26 cellular contexts compared by ENCODE assay signal in genomic region chr3:133007601-133008000, GRCh38. TPM values are rescaled to one million over a fixed set of nuclear protein-coding genes. Genes with fewer than 3 reads are reported as not detected.
DNase-seq lines count a peak whose midpoint lies in the region; ATAC-seq, FAIRE-seq and TF ChIP-seq lines count a peak whose summit lies in the region.
"Had no signal": no experiment of that assay in that cellular context is flagged by ENCODE, and none has a peak within 500 bp of the region (broad histone marks: within the 10 kb centered on the region; RNA-seq: fewer than 3 reads in every experiment).

No MANE protein-coding gene starts in this region.

- BruUV-seq in HepG2 (replicated peaks; lab: Mats Ljungman, UMichigan) (no TSS peak), GM12878 (replicated peaks; lab: Mats Ljungman, UMichigan) (no TSS peak), endothelial cell of umbilical vein (replicated peaks; lab: Mats Ljungman, UMichigan) (no TSS peak)

- intact Hi-C loops in HepG2 (cut with micrococcal nuclease; ENCODE audit: unreplicated experiment) (no loop called here), right lobe of liver (cut with DNase I) (no loop called here), GM12878 (cut with micrococcal nuclease; ENCODE audit: unreplicated experiment) (no loop called here), endothelial cell of umbilical vein (cut with micrococcal nuclease) (no loop called here)

- H3K9ac ChIP-seq in HepG2 (ENCODE audit: insufficient read depth, low read depth, low read length): no peak overlapping the region
- H3K9ac ChIP-seq in GM12878 (ENCODE audit: control insufficient read depth, insufficient read depth, low read length): no peak overlapping the region
- H3K9ac ChIP-seq in endothelial cell of umbilical vein (replicated peaks; ENCODE audit: extremely low read depth, insufficient read depth, low read length): no peak overlapping the region
- H3K9ac ChIP-seq: BLaER1 treated with 17β-estradiol and CSF1 and Interleukin-3, amounts not matched to agents 10 nM and 100 nM had no signal

- WGBS in HepG2 (ENCODE audit: low lambda C conversion rate): 0% methylated on average over 2 of the region's 2 CpGs
- 54% methylated on average over 2 of the region's 2 CpGs for WGBS in right lobe of liver (ENCODE audit: insufficient coverage, low coverage, low lambda C conversion rate, missing lambda C conversion rate)
- 29% methylated on average over 2 of the region's 2 CpGs for WGBS in GM12878 (ENCODE audit: insufficient coverage, insufficient replicate concordance, low lambda C conversion rate, missing lambda C conversion rate)

- H4K20me1 ChIP-seq in HepG2 (ENCODE audit: insufficient read depth, low read length) (no peaks in the 10 kb centered on the region), GM12878 (ENCODE audit: control insufficient read depth, insufficient read depth) (no peaks in the 10 kb centered on the region), endothelial cell of umbilical vein (replicated peaks; ENCODE audit: control insufficient read depth, extremely low read depth, insufficient read depth, low read length) (no peaks in the 10 kb centered on the region)
- H4K20me1 ChIP-seq: BLaER1 treated with 17β-estradiol and CSF1 and Interleukin-3, amounts not matched to agents 10 nM and 100 nM had no signal

- no peak overlapping the region for H3K4me3 ChIP-seq in HepG2 (replicated peaks in 1 of 3; ENCODE audit: insufficient read depth in 1 of 3, low read depth in 2 of 3, low read length in 3 of 3)
- no peak overlapping the region for H3K4me3 ChIP-seq in right lobe of liver
- no peak overlapping the region for H3K4me3 ChIP-seq in GM12878
- H3K4me3 ChIP-seq in endothelial cell of umbilical vein (replicated peaks in 1 of 3; ENCODE audit: insufficient read depth in 1 of 3, low read depth in 1 of 3, low read length in 3 of 3): no peak overlapping the region
- H3K4me3 ChIP-seq: BLaER1 treated with 17β-estradiol and CSF1 and Interleukin-3, amounts not matched to agents 10 nM and 100 nM; GM23338 had no signal

- no peak for TF ChIP-seq POLR2A in HepG2 (IDR thresholded peaks at IDR 0.05; ENCODE audit: insufficient read depth in 1 of 2, low read depth in 2 of 2, low read length in 2 of 2)
- no peak for TF ChIP-seq POLR2A in right lobe of liver (IDR thresholded peaks at IDR 0.05)
- no peak for TF ChIP-seq POLR2A in GM12878 (IDR thresholded peaks at IDR 0.05; ENCODE audit: low read depth, low read length)
- no peak for TF ChIP-seq POLR2A in endothelial cell of umbilical vein (IDR thresholded peaks at IDR 0.05; ENCODE audit: low read depth, low read length)

- in situ Hi-C loops in HepG2 (cut with HindIII; ENCODE audit: extremely low pct_ligation_motif_present, low pct_unique_long_range_greater_than_20kb) (no loop called here), GM12878 (cut with MboI) (no loop called here)

- no peak for FAIRE-seq in HepG2 (lab: Jason Lieb, UNC)
- no peak for FAIRE-seq in GM12878 (lab: Jason Lieb, UNC)
- FAIRE-seq in endothelial cell of umbilical vein (lab: Jason Lieb, UNC): peak; percentile 57
- FAIRE-seq: A204.1 had no signal

- no peak overlapping the region for H3K4me2 ChIP-seq in HepG2 (ENCODE audit: low read depth, low read length)
- no peak overlapping the region for H3K4me2 ChIP-seq in GM12878 (ENCODE audit: control insufficient read depth, insufficient read depth)
- H3K4me2 ChIP-seq in endothelial cell of umbilical vein (ENCODE audit: insufficient read depth, low read length): no peak overlapping the region
- H3K4me2 ChIP-seq: BLaER1 treated with 17β-estradiol and CSF1 and Interleukin-3, amounts not matched to agents 10 nM and 100 nM; GM23338 had no signal

- CTCF ChIA-PET in HepG2 (lab: Yijun Ruan, JAX; ENCODE audit: low intra/inter-chr PET ratio, low total read pairs) (no interaction called here), GM12878 (lab: Yijun Ruan, JAX) (no interaction called here), endothelial cell of umbilical vein (lab: Charles Lee) (no interaction called here)

- H2AFZ ChIP-seq in HepG2 (ENCODE audit: low read length) (no peak overlapping the region), GM12878 (ENCODE audit: control insufficient read depth, low read depth, low read length) (no peak overlapping the region), endothelial cell of umbilical vein (ENCODE audit: low read depth, low read length) (no peak overlapping the region)
- H2AFZ ChIP-seq: GM23338 had no signal

- SMC1A ChIA-PET in GM12878 (lab: Charles Lee; ENCODE audit: uncharacterized antibody, unreplicated experiment): no interaction called here

- ATAC-seq in HepG2 (no peak), right lobe of liver (no peak), GM12878 (no peak), GM18517 (IDR thresholded peaks at IDR 0.05; ENCODE audit: unreplicated experiment) (no peak), HG03139 (IDR thresholded peaks at IDR 0.05; ENCODE audit: unreplicated experiment) (no peak), HG03108 (IDR thresholded peaks at IDR 0.05; ENCODE audit: unreplicated experiment) (no peak)
- ATAC-seq: GM23338 had no signal

- TF ChIP-seq EP300 in HepG2 (IDR thresholded peaks at IDR 0.05; ENCODE audit: low read depth in 2 of 2, low read length in 2 of 2): no peak
- no peak for TF ChIP-seq EP300 in HepG2 (CRISPR knock-in tag; IDR thresholded peaks at IDR 0.05; ENCODE audit: borderline replicate concordance)
- TF ChIP-seq EP300 in GM12878 (IDR thresholded peaks at IDR 0.05; ENCODE audit: borderline replicate concordance in 1 of 2, control insufficient read depth in 1 of 2, low read depth in 2 of 2, low read length in 2 of 2): no peak

- DNase-seq in HepG2 (ENCODE audit: low spot score): no peak
- DNase-seq in right lobe of liver: no peak
- DNase-seq in GM12878 (ENCODE audit: low read depth, low spot score): no peak
- DNase-seq in endothelial cell of umbilical vein (ENCODE audit: low read depth, low spot score): no peak
- DNase-seq in COLO668 (lab: John Stamatoyannopoulos, UW; ENCODE audit: unreplicated experiment): no peak
- DNase-seq: ACHN; AML-193; BE2C; Calu3; CD4-positive, alpha-beta T cell; CD8-positive, alpha-beta memory T cell; COR-L47; DMS53; DMS79 treated with DMSO at 0.1 percent for 48 hours; GF-D8; H7; HCEC 1CT had no signal

- H3K27me3 ChIP-seq in HepG2 (ENCODE audit: control insufficient read depth in 1 of 2, insufficient read depth in 2 of 2, low read length in 2 of 2) (no peaks in the 10 kb centered on the region), right lobe of liver (no peaks in the 10 kb centered on the region), GM12878 (replicated peaks in 1 of 2; ENCODE audit: control insufficient read depth in 2 of 2, insufficient read depth in 2 of 2, low read length in 1 of 2) (no peaks in the 10 kb centered on the region), endothelial cell of umbilical vein (ENCODE audit: control insufficient read depth in 2 of 2, insufficient read depth in 2 of 2, low read length in 2 of 2) (no peaks in the 10 kb centered on the region)
- H3K27me3 ChIP-seq: BE2C; BLaER1 treated with 17β-estradiol and CSF1 and Interleukin-3, amounts not matched to agents 10 nM and 100 nM had no signal

- H3K9me1 ChIP-seq in endothelial cell of umbilical vein (replicated peaks; ENCODE audit: control insufficient read depth, extremely low read depth, insufficient read depth, low read length): no peaks in the 10 kb centered on the region

- RAD21 ChIA-PET in GM12878 (lab: Charles Lee; ENCODE audit: unreplicated experiment): no interaction called here

- no peak overlapping the region for H3K27ac ChIP-seq in HepG2 (ENCODE audit: extremely low read length, insufficient read depth, low read length)
- no peak overlapping the region for H3K27ac ChIP-seq in right lobe of liver
- no peak overlapping the region for H3K27ac ChIP-seq in GM12878 (ENCODE audit: control insufficient read depth, insufficient read depth)
- H3K27ac ChIP-seq in endothelial cell of umbilical vein (ENCODE audit: insufficient read depth, low read depth, low read length): no peak overlapping the region
- H3K27ac ChIP-seq: 22Rv1; BLaER1 treated with 17β-estradiol and CSF1 and Interleukin-3, amounts not matched to agents 10 nM and 100 nM had no signal

- TF ChIP-seq RAD21 in HepG2 (CRISPR knock-in tag; IDR thresholded peaks at IDR 0.05) (no peak), GM12878 (IDR thresholded peaks at IDR 0.05; ENCODE audit: insufficient read depth, low read depth, low read length) (no peak)

- POLR2A ChIA-PET in HepG2 (lab: Yijun Ruan, JAX): no interaction called here
- POLR2A ChIA-PET in GM12878 (lab: Charles Lee): no interaction called here
- POLR2A ChIA-PET in endothelial cell of umbilical vein (lab: Charles Lee): no interaction called here

- H3K4me1 ChIP-seq in HepG2 (ENCODE audit: insufficient read depth, low read length) (no peaks in the 10 kb centered on the region), right lobe of liver (no peaks in the 10 kb centered on the region), GM12878 (ENCODE audit: control insufficient read depth, insufficient read depth, low read length) (no peaks in the 10 kb centered on the region), endothelial cell of umbilical vein (ENCODE audit: control insufficient read depth, extremely low read depth, insufficient read depth, low read length) (no peaks in the 10 kb centered on the region)
- H3K4me1 ChIP-seq: BE2C; BLaER1 treated with 17β-estradiol and CSF1 and Interleukin-3, amounts not matched to agents 10 nM and 100 nM had no signal

- H3K9me3 ChIP-seq in HepG2 (ENCODE audit: low read length) (no peaks in the 10 kb centered on the region; the same call in 1 of the 2 replicates), right lobe of liver (no peaks in the 10 kb centered on the region), GM12878 (replicated peaks; ENCODE audit: control insufficient read depth, insufficient read depth, low read length) (no peaks in the 10 kb centered on the region; the same call in 2 of the 3 replicates), endothelial cell of umbilical vein (replicated peaks; ENCODE audit: control insufficient read depth, insufficient read depth, low read length) (no peaks in the 10 kb centered on the region)

- TF ChIP-seq CTCF in HepG2 (CRISPR knock-in tag; IDR thresholded peaks at IDR 0.05) (no peak), right lobe of liver (IDR thresholded peaks at IDR 0.05) (no peak), GM12878 (IDR thresholded peaks at IDR 0.05 in 2 of 3, conservative IDR thresholded peaks at IDR 0.05 in 1 of 3; ENCODE audit: control insufficient read depth in 2 of 3, extremely low read depth in 1 of 3, insufficient read depth in 1 of 3, low read depth in 3 of 3, low read length in 3 of 3) (no peak), endothelial cell of umbilical vein (IDR thresholded peaks at IDR 0.05; ENCODE audit: extremely low read depth in 1 of 2, insufficient read depth in 1 of 2, low read depth in 1 of 2, low read length in 2 of 2) (no peak)

- no peaks in the 10 kb centered on the region for H3K79me2 ChIP-seq in HepG2 (ENCODE audit: insufficient read depth, low read length)
- H3K79me2 ChIP-seq in GM12878 (ENCODE audit: control insufficient read depth, insufficient read depth, low read length): no peaks in the 10 kb centered on the region
- no peaks in the 10 kb centered on the region for H3K79me2 ChIP-seq in endothelial cell of umbilical vein (ENCODE audit: control insufficient read depth, insufficient read depth, low read length)

- H3K36me3 ChIP-seq in HepG2 (replicated peaks in 1 of 2; ENCODE audit: control insufficient read depth in 1 of 2, insufficient read depth in 2 of 2, low read length in 2 of 2) (no peaks in the 10 kb centered on the region), right lobe of liver (no peaks in the 10 kb centered on the region), GM12878 (ENCODE audit: control insufficient read depth in 2 of 2, insufficient read depth in 2 of 2, low read length in 1 of 2) (no peaks in the 10 kb centered on the region), endothelial cell of umbilical vein (ENCODE audit: control insufficient read depth in 2 of 2, extremely low read depth in 1 of 2, insufficient read depth in 2 of 2, low read length in 2 of 2) (no peaks in the 10 kb centered on the region)
- H3K36me3 ChIP-seq: BE2C; BLaER1 treated with 17β-estradiol and CSF1 and Interleukin-3, amounts not matched to agents 10 nM and 100 nM had no signal

- dilution Hi-C loops in endothelial cell of umbilical vein (cut with MboI; ENCODE audit: extremely low pct_ligation_motif_present, low sequenced_read_pairs): no loop called here

RNA-seq across cellular contexts. Expression of gene TMEM108, which starts 30.6 kb away (rescaled TPM):
- not detected in 2 replicates for total RNA-seq in HepG2 (2016; rRNA removed; fragmentation: Illumina TruSeq; extraction: Trizol)
- not detected in 2 replicates for total RNA-seq in HepG2 (2016; cell fraction: cytosol; rRNA removed; fragmentation: Illumina TruSeq; extraction: Trizol; ENCODE audit: low read depth)
- total RNA-seq in HepG2 (2016; cell fraction: insoluble cytoplasmic fraction; rRNA removed; fragmentation: Illumina TruSeq; extraction: Trizol): not detected in 2 replicates
- total RNA-seq in HepG2 (2016; cell fraction: membrane; rRNA removed; fragmentation: Illumina TruSeq; extraction: Trizol): not detected in 2 replicates
- total RNA-seq in HepG2 (2016; cell fraction: nucleus; rRNA removed; fragmentation: Illumina TruSeq; extraction: Trizol): not detected in 2 replicates
- polyA plus RNA-seq in HepG2 (2011; rRNA removed): not detected in 2 replicates
- not detected in 2 replicates for polyA plus RNA-seq in HepG2 (2011; cell fraction: cytosol; rRNA removed)
- polyA plus RNA-seq in HepG2 (2011; cell fraction: nucleus; rRNA removed): not detected in 2 replicates
- not detected in 2 replicates for polyA plus RNA-seq in HepG2 (2012)
- not detected in 2 replicates for polyA plus RNA-seq in HepG2 (2016; cell fraction: cytosol; fragmentation: Illumina TruSeq; extraction: Trizol; ENCODE audit: low read depth)
- not detected in 2 replicates for polyA plus RNA-seq in HepG2 (2016; cell fraction: insoluble cytoplasmic fraction; fragmentation: Illumina TruSeq; extraction: Trizol; ENCODE audit: low read depth)
- polyA plus RNA-seq in HepG2 (2016; cell fraction: membrane; fragmentation: Illumina TruSeq; extraction: Trizol; ENCODE audit: low read depth): not detected in 2 replicates
- not detected in 2 replicates for polyA plus RNA-seq in HepG2 (2016; cell fraction: nucleus; fragmentation: Illumina TruSeq; extraction: Trizol; ENCODE audit: insufficient read depth, low read depth)
- not detected in 2 replicates for polyA minus RNA-seq in HepG2 (2011; rRNA and poly(A)+ RNA removed; ENCODE audit: low replicate concordance)
- polyA minus RNA-seq in HepG2 (2011; cell fraction: cytosol; rRNA and poly(A)+ RNA removed): not detected in 2 replicates
- not detected in 2 replicates for polyA minus RNA-seq in HepG2 (2011; cell fraction: nucleus; rRNA and poly(A)+ RNA removed)
- under 1 TPM in 2 of 6 experiments, not detected in 4; 0.10 to 0.20 TPM for total RNA-seq in right lobe of liver
- not detected in 2 replicates for total RNA-seq in GM12878 (2013; cell fraction: nucleolus; rRNA removed)
- 0.06 TPM in 1 of 2 replicates, not detected in the other for total RNA-seq in GM12878 (2014; rRNA removed)
- total RNA-seq in GM12878 (2014; rRNA removed; fragmentation: Illumina TruSeq; extraction: Trizol): 0.09 TPM in 1 of 2 replicates, not detected in the other
- not detected in 2 replicates for total RNA-seq in GM12878 (2021)
- 0.42 TPM for polyA plus RNA-seq in GM12878 (2011; ENCODE audit: low read depth)
- polyA plus RNA-seq in GM12878 (2011; rRNA removed): not detected in 2 replicates
- polyA plus RNA-seq in GM12878 (2011; cell fraction: cytosol; rRNA removed): not detected in 2 replicates
- not detected in 2 replicates for polyA plus RNA-seq in GM12878 (2011; cell fraction: nucleus; rRNA removed)
- 0.97 and 1.2 TPM in 2 replicates for polyA plus RNA-seq in GM12878 (2012)
- polyA plus RNA-seq in GM12878 (2014; fragmentation: Illumina TruSeq; extraction: Trizol): 0.12 TPM in 1 of 2 replicates, not detected in the other
- polyA plus RNA-seq in GM12878 (2014; fragmentation: Nextera tagmentation; extraction: Ambion mirVana): under 1 TPM in 1 of 2 experiments, not detected in 1; 0.02 TPM
- polyA plus RNA-seq in GM12878 (2014; rRNA removed): not detected in 2 replicates
- under 1 TPM; 0.16 to 0.58 TPM for polyA plus RNA-seq in GM12878 (2016; fragmentation: Nextera tagmentation; extraction: Ambion mirVana)
- not detected in 2 replicates for polyA minus RNA-seq in GM12878 (2011; rRNA and poly(A)+ RNA removed)
- polyA minus RNA-seq in GM12878 (2011; cell fraction: cytosol; rRNA and poly(A)+ RNA removed): not detected in 2 replicates
- polyA minus RNA-seq in GM12878 (2011; cell fraction: nucleus; rRNA and poly(A)+ RNA removed): not detected in 2 replicates
- total RNA-seq in endothelial cell of umbilical vein: 0.42 and 1.1 TPM in 2 replicates
- polyA plus RNA-seq in endothelial cell of umbilical vein: 0.40 and 0.65 TPM in 2 replicates
- 0.44 and 0.63 TPM in 2 replicates for polyA plus RNA-seq in endothelial cell of umbilical vein (2011; cell fraction: cytosol; rRNA removed)
- polyA plus RNA-seq in endothelial cell of umbilical vein (2011; cell fraction: nucleus; rRNA removed): 0.05 and 0.18 TPM in 2 replicates
- polyA plus RNA-seq in endothelial cell of umbilical vein (2012): 0.17 and 0.19 TPM in 2 replicates
- polyA minus RNA-seq in endothelial cell of umbilical vein: 0.22 and 1.0 TPM in 2 replicates
- not detected for polyA minus RNA-seq in endothelial cell of umbilical vein (2011; cell fraction: cytosol; rRNA and poly(A)+ RNA removed)
- 0.24 and 0.82 TPM in 2 replicates for polyA minus RNA-seq in endothelial cell of umbilical vein (2011; cell fraction: nucleus; rRNA and poly(A)+ RNA removed)
- total RNA-seq: Calu3; CD4-positive, alpha-beta T cell; CD8-positive, alpha-beta memory T cell; G401 had no signal
- polyA plus RNA-seq: CD14-positive monocyte; CD8-positive, alpha-beta memory T cell had no signal
